ENCODE assay signal across 16 cellular contexts in genomic region chr5:41851116-41851515, GRCh38.
"Had no signal": no experiment of that assay in that cellular context is flagged by ENCODE, and none has a peak within 500 bp of the region (broad histone marks: within the 10 kb centered on the region; RNA-seq: fewer than 3 reads in every experiment).

No MANE protein-coding gene starts in this region.

- ATAC-seq: body of pancreas had no signal

- H3K4me1 Mint-ChIP-seq: activated naive CD8-positive, alpha-beta T cell treated with anti-CD3 and anti-CD28 coated beads, Interleukin-2, amount 10 ng/mL, durations not matched to agents 7 days and 5 days; endodermal cell; memory B cell; neural progenitor cell had no signal

- H3K27me3 Mint-ChIP-seq: activated CD4-positive, alpha-beta T cell treated with anti-CD3 and anti-CD28 coated beads, Interleukin-2, amount 10 ng/mL, durations not matched to agents 7 days and 5 days; activated naive CD8-positive, alpha-beta T cell treated with anti-CD3 and anti-CD28 coated beads, Interleukin-2, amount 10 ng/mL, durations not matched to agents 7 days and 5 days; memory B cell; progenitor cell of endocrine pancreas had no signal

- H3K9me3 Mint-ChIP-seq: memory B cell had no signal

- H3K4me3 Mint-ChIP-seq: activated CD4-positive, alpha-beta T cell treated with anti-CD3 and anti-CD28 coated beads, Interleukin-2, amount 10 ng/mL, durations not matched to agents 7 days and 5 days; activated naive CD8-positive, alpha-beta T cell treated with anti-CD3 and anti-CD28 coated beads, Interleukin-2, amount 10 ng/mL, durations not matched to agents 7 days and 5 days; endodermal cell; memory B cell; neural progenitor cell had no signal

- H3K27ac Mint-ChIP-seq: activated CD4-positive, alpha-beta T cell treated with anti-CD3 and anti-CD28 coated beads, Interleukin-2, amount 10 ng/mL, durations not matched to agents 7 days and 5 days; activated naive CD8-positive, alpha-beta T cell treated with anti-CD3 and anti-CD28 coated beads, Interleukin-2, amount 10 ng/mL, durations not matched to agents 7 days and 5 days; endodermal cell; memory B cell; neural progenitor cell; progenitor cell of endocrine pancreas had no signal

- DNase-seq: activated CD4-positive, alpha-beta T cell treated with anti-CD3 and anti-CD28 coated beads, Interleukin-2, amount 10 ng/mL, durations not matched to agents 7 days and 5 days; activated naive CD8-positive, alpha-beta T cell treated with anti-CD3 and anti-CD28 coated beads, Interleukin-2, amount 10 ng/mL, durations not matched to agents 7 days and 5 days; body of pancreas; endodermal cell; foreskin fibroblast; SJCRH30; stimulated activated CD4-positive, alpha-beta T cell treated with anti-CD3 and anti-CD28 coated beads, Interleukin-12 subunit alpha, Interleukin-12 subunit beta, amount 100 ng/mL, for 4 hours; stimulated activated CD4-positive, alpha-beta T cell treated with anti-CD3 and anti-CD28 coated beads, Interleukin-1b, Interleukin-23, amount 100 ng/mL, for 48 hours; stimulated activated CD8-positive, alpha-beta memory T cell treated with anti-CD3 and anti-CD28 coated beads, Interleukin-4, amount 100 ng/mL, for 48 hours; stimulated activated naive CD4-positive, alpha-beta T cell treated with Interleukin-2 at 50 U/mL for 16 hours; transverse colon; uterus; WERI-Rb-1 had no signal
